ENCODE assay signal across 12 cellular contexts in genomic region chr2:85744771-85745601, GRCh38. TPM values are rescaled to one million over a fixed set of nuclear protein-coding genes. Genes with fewer than 3 reads are reported as not detected.
A peak's percentile ranks its signal among the peaks of the same experiment; 100 is the strongest.
DNase-seq lines count a peak whose midpoint lies in the region; ATAC-seq, FAIRE-seq and TF ChIP-seq lines count a peak whose summit lies in the region.
"Had no signal": no experiment of that assay in that cellular context is flagged by ENCODE, and none has a peak within 500 bp of the region (broad histone marks: within the 10 kb centered on the region; RNA-seq: fewer than 3 reads in every experiment).

No MANE protein-coding gene starts in this region.

- 27 to 33% methylated on average over 6 of the region's 9 CpGs for WGBS in gastroesophageal sphincter (ENCODE audit: low coverage in 1 of 2), 2 donors

- TF ChIP-seq EP300 in gastroesophageal sphincter (IDR thresholded peaks at IDR 0.05) = no peak

- H3K27me3 ChIP-seq in AG04450 (ENCODE audit: control insufficient read depth, insufficient read depth, low read length) = no peaks in the 10 kb centered on the region
- H3K27me3 ChIP-seq in gastroesophageal sphincter = no peaks in the 10 kb centered on the region

- CTCF ChIA-PET in AG04450 (lab: Charles Lee) = interaction anchor here (0.6 to 2.7 kb wide), 5 partner anchors 16 to 108 kb away, joined by 3 to 16 read pairs (median 7); no protein-coding TSS in a partner anchor
- CTCF ChIA-PET in activated CD4-positive, alpha-beta T cell treated with anti-CD3 and anti-CD28 coated beads, Interleukin-2, amount 10 ng/mL, durations not matched to agents 7 days and 5 days (lab: Charles Lee) = interaction anchor here (1.1 to 2.5 kb wide), 3 partner anchors 16 to 25 kb away, joined by 4 to 13 read pairs (median 5); no protein-coding TSS in a partner anchor

- H3K27ac ChIP-seq in AG04450 (ENCODE audit: low read depth, low read length) (peak overlapping the region; percentile 34), gastroesophageal sphincter (peak overlapping the region; percentile 34 to 95 (median 88))
- H3K27ac ChIP-seq: HL-60 had no signal

- H3K4me3 ChIP-seq in AG04450 (ENCODE audit: low read depth, low read length) (no peak overlapping the region), gastroesophageal sphincter (no peak overlapping the region)

- no peaks in the 10 kb centered on the region for H3K9me3 ChIP-seq in AG04450 (ENCODE audit: control insufficient read depth, insufficient read depth, low read length)
- H3K9me3 ChIP-seq in gastroesophageal sphincter = no peaks in the 10 kb centered on the region

- TF ChIP-seq CTCF in AG04450 (IDR thresholded peaks at IDR 0.05; ENCODE audit: low read depth, low read length) (no peak), gastroesophageal sphincter (IDR thresholded peaks at IDR 0.05) (no peak), osteocyte (IDR thresholded peaks at IDR 0.05) (no peak)

- peak overlapping the region; percentile 68 for H3K27ac Mint-ChIP-seq in osteocyte (ENCODE audit: unreplicated experiment)
- no peak overlapping the region for H3K27ac Mint-ChIP-seq in activated CD4-positive, alpha-beta T cell treated with anti-CD3 and anti-CD28 coated beads, Interleukin-2, amount 10 ng/mL, durations not matched to agents 7 days and 5 days
- H3K27ac Mint-ChIP-seq: CD8-positive, alpha-beta T cell had no signal

- H3K4me3 Mint-ChIP-seq in osteocyte (ENCODE audit: unreplicated experiment) = peak overlapping the region; percentile 26
- no peak overlapping the region for H3K4me3 Mint-ChIP-seq in activated CD4-positive, alpha-beta T cell treated with anti-CD3 and anti-CD28 coated beads, Interleukin-2, amount 10 ng/mL, durations not matched to agents 7 days and 5 days
- H3K4me3 Mint-ChIP-seq: CD8-positive, alpha-beta T cell had no signal

- peaks cover 23 to 89% (median 66%) of the 10 kb centered on the region in 3 donors for H3K4me1 ChIP-seq in gastroesophageal sphincter

- ATAC-seq in gastroesophageal sphincter = peak; percentile 49
- ATAC-seq in GM19467 (IDR thresholded peaks at IDR 0.05; ENCODE audit: unreplicated experiment) = no peak
- ATAC-seq: CD8-positive, alpha-beta T cell had no signal

- peaks cover 9% of the 10 kb centered on the region for H3K27me3 Mint-ChIP-seq in osteocyte (ENCODE audit: unreplicated experiment)
- H3K27me3 Mint-ChIP-seq in activated CD4-positive, alpha-beta T cell treated with anti-CD3 and anti-CD28 coated beads, Interleukin-2, amount 10 ng/mL, durations not matched to agents 7 days and 5 days = peaks cover 62% of the 10 kb centered on the region

- DNase-seq in AG04450 (ENCODE audit: low read depth, low spot score) = no peak
- DNase-seq in RCC 7860 (ENCODE audit: low spot score) = peak; percentile 40
- DNase-seq in osteocyte (ENCODE audit: extremely low spot score, unreplicated experiment) = no peak
- no peak for DNase-seq in NCI-H2029 (lab: John Stamatoyannopoulos, UW)
- no peak for DNase-seq in SIG-M5 (lab: John Stamatoyannopoulos, UW)
- DNase-seq in activated CD4-positive, alpha-beta T cell treated with anti-CD3 and anti-CD28 coated beads, Interleukin-2, amount 10 ng/mL, durations not matched to agents 7 days and 5 days = no peak
- DNase-seq: CD8-positive, alpha-beta T cell had no signal

- FAIRE-seq in RCC 7860 (lab: Jason Lieb, UNC) = no peak
- FAIRE-seq: GM19239 had no signal

- H3K36me3 Mint-ChIP-seq in osteocyte (ENCODE audit: unreplicated experiment) = no peaks in the 10 kb centered on the region
- H3K36me3 Mint-ChIP-seq in activated CD4-positive, alpha-beta T cell treated with anti-CD3 and anti-CD28 coated beads, Interleukin-2, amount 10 ng/mL, durations not matched to agents 7 days and 5 days (ENCODE audit: low read depth) = no peaks in the 10 kb centered on the region
- H3K36me3 Mint-ChIP-seq: CD8-positive, alpha-beta T cell had no signal

- no peak for TF ChIP-seq POLR2A in gastroesophageal sphincter (IDR thresholded peaks at IDR 0.05)

- H3K9me3 Mint-ChIP-seq in osteocyte (ENCODE audit: unreplicated experiment) = no peaks in the 10 kb centered on the region
- H3K9me3 Mint-ChIP-seq in activated CD4-positive, alpha-beta T cell treated with anti-CD3 and anti-CD28 coated beads, Interleukin-2, amount 10 ng/mL, durations not matched to agents 7 days and 5 days = no peaks in the 10 kb centered on the region
- H3K9me3 Mint-ChIP-seq: CD8-positive, alpha-beta T cell had no signal

- H3K36me3 ChIP-seq in gastroesophageal sphincter = no peaks in the 10 kb centered on the region

- peaks cover 69% of the 10 kb centered on the region for H3K4me1 Mint-ChIP-seq in osteocyte (ENCODE audit: unreplicated experiment)
- H3K4me1 Mint-ChIP-seq in activated CD4-positive, alpha-beta T cell treated with anti-CD3 and anti-CD28 coated beads, Interleukin-2, amount 10 ng/mL, durations not matched to agents 7 days and 5 days = no peaks in the 10 kb centered on the region

- POLR2A ChIA-PET in AG04450 (lab: Yijun Ruan, JAX) = interaction anchor here (1.9 kb wide), 1 partner anchor 27 kb away, joined by 11 read pairs; no protein-coding TSS in a partner anchor
- POLR2A ChIA-PET in activated CD4-positive, alpha-beta T cell treated with anti-CD3 and anti-CD28 coated beads, Interleukin-2, amount 10 ng/mL, durations not matched to agents 7 days and 5 days (lab: Charles Lee) = no interaction called here

RNA-seq across cellular contexts. Expression of gene ATOH8, which starts 8.8 kb away (rescaled TPM):
- polyA plus RNA-seq in AG04450 (2011; rRNA removed) = 2.8 and 3.9 TPM in 2 replicates
- polyA minus RNA-seq in AG04450 (2011; rRNA and poly(A)+ RNA removed) = 3.9 and 5.5 TPM in 2 replicates
- total RNA-seq in gastroesophageal sphincter (10 to 100 TPM; 34.5 to 79.5 (median 59.6) TPM), osteocyte (5.9 and 7.1 TPM in 2 replicates)
- under 1 TPM; 0.10 to 0.12 TPM for total RNA-seq in activated CD4-positive, alpha-beta T cell treated with anti-CD3 and anti-CD28 coated beads, Interleukin-2, amount 10 ng/mL, durations not matched to agents 7 days and 5 days
- total RNA-seq: activated CD8-positive, alpha-beta memory T cell treated with anti-CD3 and anti-CD28 coated beads for 36 hours had no signal

RNA-seq across cellular contexts. Expression of gene GNLY, which starts 50.8 kb away (rescaled TPM):
- polyA plus RNA-seq in AG04450 (2011; rRNA removed) = not detected in 2 replicates
- not detected in 2 replicates for polyA minus RNA-seq in AG04450 (2011; rRNA and poly(A)+ RNA removed)
- total RNA-seq in gastroesophageal sphincter (1 to 10 TPM in 1 of 4 donors, under 1 TPM in 1, not detected in 2; 0.54 to 3.1 TPM), osteocyte (not detected in 2 replicates)
- 10 to 100 TPM; 72.9 to 75.5 TPM for total RNA-seq in activated CD4-positive, alpha-beta T cell treated with anti-CD3 and anti-CD28 coated beads, Interleukin-2, amount 10 ng/mL, durations not matched to agents 7 days and 5 days

Comparison
In these comparisons a context has a peak if more than half of its experiments do, and no peak if none do; other contexts are left out.
1. RNA of gene GNLY, which starts 50.8 kb away (total RNA-seq): 72.9 to 75.5 TPM in activated CD4-positive, alpha-beta T cell treated with anti-CD3 and anti-CD28 coated beads, Interleukin-2, amount 10 ng/mL, durations not matched to agents 7 days and 5 days; 0.54 to 3.1 TPM in gastroesophageal sphincter and not detected in osteocyte; every median in the first group is over 10 times any median in the second.